In genomic region chr17:39144414-39144813, GRCh38 we compare ENCODE assay signal across 8 cellular contexts. TPM values are rescaled to one million over a fixed set of nuclear protein-coding genes. Genes with fewer than 3 reads are reported as not detected.
DNase-seq lines count a peak whose midpoint lies in the region; ATAC-seq, FAIRE-seq and TF ChIP-seq lines count a peak whose summit lies in the region.
"Had no signal": no experiment of that assay in that cellular context is flagged by ENCODE, and none has a peak within 500 bp of the region (broad histone marks: within the 10 kb centered on the region; RNA-seq: fewer than 3 reads in every experiment).

No MANE protein-coding gene starts in this region.

- H3K4me1 ChIP-seq in astrocyte (ENCODE audit: insufficient read depth, low read length) (peaks cover 13% of the 10 kb centered on the region), kidney (ENCODE audit: control insufficient read depth in 1 of 2, insufficient read depth in 1 of 2, low read depth in 1 of 2, low read length in 2 of 2) (no peaks in the 10 kb centered on the region)

- intact Hi-C loops in kidney (cut with DNase I) = loop anchor here (10.0 kb wide), 1 partner anchor 70 kb away; no protein-coding TSS in a partner anchor

- H3K9me3 ChIP-seq in astrocyte (ENCODE audit: insufficient read depth, low read depth, low read length) = no peaks in the 10 kb centered on the region
- H3K9me3 ChIP-seq in kidney (ENCODE audit: control insufficient read depth in 1 of 2, low read length in 2 of 2) = no peaks in the 10 kb centered on the region

- no peaks in the 10 kb centered on the region for H4K20me1 ChIP-seq in astrocyte (ENCODE audit: insufficient read depth, low read length)

- no peaks in the 10 kb centered on the region for H3K36me3 ChIP-seq in astrocyte (ENCODE audit: insufficient read depth, low read length)
- H3K36me3 ChIP-seq in kidney (ENCODE audit: control insufficient read depth in 1 of 2, insufficient read depth in 2 of 2, low read length in 2 of 2) = no peaks in the 10 kb centered on the region

- no peak overlapping the region for H3K4me3 ChIP-seq in astrocyte (ENCODE audit: insufficient read depth, low read depth, low read length)
- no peak overlapping the region for H3K4me3 ChIP-seq in kidney (ENCODE audit: low read length in 2 of 2)

- H3K27ac ChIP-seq in astrocyte (ENCODE audit: low read depth, low read length) (peak overlapping the region; percentile 12), kidney (ENCODE audit: low read depth in 2 of 2, low read length in 2 of 2) (peak overlapping the region in 1 of 2 donors; percentile 1)

- peaks cover 3% of the 10 kb centered on the region for H3K36me3 Mint-ChIP-seq in astrocyte (ENCODE audit: low read depth, unreplicated experiment)

- H3K79me2 ChIP-seq in astrocyte (ENCODE audit: insufficient read depth, low read length) = no peaks in the 10 kb centered on the region

- peaks cover 2% of the 10 kb centered on the region for H3K27me3 ChIP-seq in astrocyte (ENCODE audit: insufficient read depth, low read length)

- TF ChIP-seq CTCF in astrocyte (IDR thresholded peaks at IDR 0.05; ENCODE audit: insufficient read depth, low read depth, low read length) = no peak
- no peak for TF ChIP-seq CTCF in kidney (IDR thresholded peaks at IDR 0.05; ENCODE audit: borderline replicate concordance, extremely low read depth, insufficient read depth)
- TF ChIP-seq CTCF in GM20000 (IDR thresholded peaks at IDR 0.05; ENCODE audit: extremely low read depth, missing control alignments) = no peak

- H3K9me3 Mint-ChIP-seq in astrocyte (ENCODE audit: unreplicated experiment) = no peaks in the 10 kb centered on the region

- H3K27ac Mint-ChIP-seq in astrocyte (ENCODE audit: unreplicated experiment) = peak overlapping the region; percentile 62

- FAIRE-seq in astrocyte (lab: Jason Lieb, UNC) (no peak), kidney (lab: Jason Lieb, UNC) (no peak), urothelium cell line (lab: Jason Lieb, UNC) (peak; percentile 76)

- H3K4me3 Mint-ChIP-seq in astrocyte (ENCODE audit: unreplicated experiment) = no peak overlapping the region

- H3K4me1 Mint-ChIP-seq in astrocyte (ENCODE audit: low read depth, unreplicated experiment) = peaks cover 3% of the 10 kb centered on the region

- H3K9ac ChIP-seq in astrocyte (ENCODE audit: low read length) = no peak overlapping the region
- H3K9ac ChIP-seq in kidney (ENCODE audit: low read length in 2 of 2) = no peak overlapping the region

- no peak overlapping the region for H3K4me2 ChIP-seq in astrocyte (ENCODE audit: low read length)

- ATAC-seq in GM18873 (IDR thresholded peaks at IDR 0.05; ENCODE audit: low FRiP score, unreplicated experiment) (no peak), HG03175 (IDR thresholded peaks at IDR 0.05; ENCODE audit: unreplicated experiment) (no peak)

- peaks cover 21% of the 10 kb centered on the region for H3K27me3 Mint-ChIP-seq in astrocyte (ENCODE audit: low read depth, unreplicated experiment)

- H2AFZ ChIP-seq in astrocyte (ENCODE audit: low read depth, low read length) = peak overlapping the region; percentile 5

- DNase-seq in MV-4-11 (lab: John Stamatoyannopoulos, UW) (peak; percentile 9), astrocyte (ENCODE audit: low read depth) (peak; percentile 91), kidney (peak; percentile 95), urothelium cell line (ENCODE audit: low spot score) (peak; percentile 87), GM20000 (ENCODE audit: low spot score) (no peak)
- DNase-seq: NK-92 treated with Interleukin-12 subunit alpha and Interleukin-12 subunit beta, amount 100 ng/mL, for 24 hours had no signal

RNA-seq across cellular contexts. Expression of gene PLXDC1, which starts 7.0 kb away (rescaled TPM):
- total RNA-seq in astrocyte (8.9 and 13.8 TPM in 2 replicates), kidney (11.1 TPM)
- polyA plus RNA-seq in kidney (ENCODE audit: insufficient read depth, low read depth, low replicate concordance) = 4.5 TPM

RNA-seq across cellular contexts. Expression of gene ARL5C, which starts 21.5 kb away (rescaled TPM):
- total RNA-seq in astrocyte = not detected in 2 replicates
- not detected for total RNA-seq in kidney
- not detected for polyA plus RNA-seq in kidney (ENCODE audit: insufficient read depth, low read depth, low replicate concordance)

RNA-seq across cellular contexts. Expression of gene CACNB1, which starts 53.1 kb away (rescaled TPM):
- 16.6 and 16.9 TPM in 2 replicates for total RNA-seq in astrocyte
- 9.9 TPM for total RNA-seq in kidney
- polyA plus RNA-seq in kidney (ENCODE audit: insufficient read depth, low read depth, low replicate concordance) = 1.4 TPM

RNA-seq across cellular contexts. Expression of gene RPL19, which starts 55.7 kb away (rescaled TPM):
- total RNA-seq in astrocyte (1,346 and 1,451 TPM in 2 replicates), kidney (1,460 TPM)
- 2,512 TPM for polyA plus RNA-seq in kidney (ENCODE audit: insufficient read depth, low read depth, low replicate concordance)
